ENCODE assay signal across 2 cellular contexts in genomic region chr6:6395581-6396197, GRCh38.
TF ChIP-seq lines count a peak whose summit lies in the region.

No MANE protein-coding gene starts in this region.

TF ChIP-seq in liver, 16 proteins besides CTCF, POLR2A, EP300 and RAD21 (continued from another document):
- TF ChIP-seq REST (IDR thresholded peaks at IDR 0.05) (peak; percentile 27), YY1 (IDR thresholded peaks at IDR 0.05) (peak; percentile 93), HNF4A (conservative IDR thresholded peaks at IDR 0.05) (peak in 1 of 2 donors; percentile 64), FOXA1 (IDR thresholded peaks at IDR 0.05) (no peak), SP1 (IDR thresholded peaks at IDR 0.05) (no peak), ATF3 (IDR thresholded peaks at IDR 0.05) (no peak), EGR1 (IDR thresholded peaks at IDR 0.05; ENCODE audit: low read depth in 2 of 2) (peak in 1 of 2 donors; percentile 32), NR2F2 (IDR thresholded peaks at IDR 0.05) (no peak), GABPA (IDR thresholded peaks at IDR 0.05 in 1 of 2, conservative IDR thresholded peaks at IDR 0.05 in 1 of 2) (no peak), RXRA (IDR thresholded peaks at IDR 0.05) (peak in 1 of 2 donors; percentile 70), JUND (IDR thresholded peaks at IDR 0.05) (no peak), FOXA2 (IDR thresholded peaks at IDR 0.05) (no peak), TAF1 (conservative IDR thresholded peaks at IDR 0.05) (no peak), MAX (IDR thresholded peaks at IDR 0.05) (peak; percentile 30)
TF ChIP-seq in liver: peak in this region for 6.

TF ChIP-seq in HepG2, 621 proteins besides CTCF, POLR2A, EP300 and RAD21 (continued from another document):
- TF ChIP-seq FOXO1 (CRISPR knock-in tag; IDR thresholded peaks at IDR 0.05), result no peak
